In the genomic region with DNA sequence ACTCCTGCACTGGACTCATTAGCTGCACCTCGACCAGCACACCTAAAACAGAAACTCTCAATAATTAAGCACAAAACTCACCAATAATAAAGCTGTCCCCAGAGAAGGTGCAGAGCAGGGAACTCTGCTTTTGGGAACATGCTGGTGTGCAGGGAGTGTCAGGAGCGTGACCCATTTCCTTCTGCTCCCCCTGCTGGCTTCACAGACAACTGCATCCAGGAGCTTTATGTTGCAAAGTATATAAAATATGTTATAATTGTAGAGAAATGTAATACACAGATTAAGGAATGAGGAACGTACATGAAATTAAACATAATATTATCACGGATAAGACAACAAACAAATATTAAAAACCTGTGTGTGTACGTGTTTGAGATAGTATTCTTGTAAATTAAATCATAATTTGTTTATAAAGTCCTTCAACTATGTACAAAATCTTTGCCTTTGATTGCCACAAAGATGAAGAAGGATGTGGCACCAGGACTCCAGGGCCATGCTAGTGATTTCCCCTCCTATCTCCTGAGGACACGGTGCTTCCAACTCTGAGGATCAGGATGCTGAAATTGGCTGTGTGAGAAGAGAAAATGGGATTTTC, we compare ENCODE assay signal across 8 cellular contexts.
DNase-seq lines count a peak whose midpoint lies in the region; ATAC-seq, FAIRE-seq and TF ChIP-seq lines count a peak whose summit lies in the region.

No MANE protein-coding gene starts in this region.

- H3K79me2 ChIP-seq in DND-41 (ENCODE audit: insufficient read depth, low read length) = no peaks in the 10 kb centered on the region

- H3K4me1 Mint-ChIP-seq in endothelial cell (ENCODE audit: unreplicated experiment) (no peaks in the 10 kb centered on the region), nephron progenitor cell (no peaks in the 10 kb centered on the region)

- no peak for TF ChIP-seq POLR2A in GM12891 (IDR thresholded peaks at IDR 0.05; ENCODE audit: low read depth, low read length)

- no peak overlapping the region for H2AFZ ChIP-seq in DND-41 (ENCODE audit: low read depth, low read length)

- no peaks in the 10 kb centered on the region for H3K27me3 ChIP-seq in DND-41 (ENCODE audit: insufficient read depth, low read length, poor library complexity)
- H3K27me3 ChIP-seq in WERI-Rb-1 (ENCODE audit: insufficient read depth, low read depth, severe bottlenecking) = peaks cover 80% of the 10 kb centered on the region

- H3K36me3 Mint-ChIP-seq in endothelial cell (ENCODE audit: low read depth, unreplicated experiment) (no peaks in the 10 kb centered on the region), nephron progenitor cell (ENCODE audit: low read depth) (no peaks in the 10 kb centered on the region)

- peak; percentile 45 for DNase-seq in DND-41
- DNase-seq in WERI-Rb-1 = peak; percentile 39
- DNase-seq in endothelial cell (ENCODE audit: low spot score) = peak; percentile 51
- peak; percentile 61 for DNase-seq in nephron progenitor cell
- DNase-seq in GM12891 (ENCODE audit: insufficient read length, low spot score) = no peak

- H3K9me3 Mint-ChIP-seq in endothelial cell (ENCODE audit: unreplicated experiment) (no peaks in the 10 kb centered on the region), nephron progenitor cell (peaks cover 17% of the 10 kb centered on the region)

- no peaks in the 10 kb centered on the region for H3K4me1 ChIP-seq in DND-41 (ENCODE audit: insufficient read depth, low read length)

- no peaks in the 10 kb centered on the region for H3K36me3 ChIP-seq in DND-41 (ENCODE audit: insufficient read depth, low read length)
- H3K36me3 ChIP-seq in WERI-Rb-1 = no peaks in the 10 kb centered on the region

- peak; percentile 69; the same call in 2 of the 3 replicates for ATAC-seq in DND-41 (ENCODE audit: insufficient read depth, low read depth)
- peak; percentile 71 for ATAC-seq in GM21381 (IDR thresholded peaks at IDR 0.05; ENCODE audit: unreplicated experiment)
- no peak for ATAC-seq in GM21825 (IDR thresholded peaks at IDR 0.05; ENCODE audit: unreplicated experiment)

- H3K9me3 ChIP-seq in DND-41 (ENCODE audit: insufficient read depth, low read length, severe bottlenecking) (no peaks in the 10 kb centered on the region), WERI-Rb-1 (ENCODE audit: severe bottlenecking) (no peaks in the 10 kb centered on the region)

- FAIRE-seq in GM12891 (lab: Jason Lieb, UNC) = no peak

- H3K27ac Mint-ChIP-seq in endothelial cell (ENCODE audit: unreplicated experiment) (no peak overlapping the region), nephron progenitor cell (no peak overlapping the region)

- peaks cover 7% of the 10 kb centered on the region for H3K27me3 Mint-ChIP-seq in endothelial cell (ENCODE audit: unreplicated experiment)
- peaks cover 11% of the 10 kb centered on the region for H3K27me3 Mint-ChIP-seq in nephron progenitor cell (ENCODE audit: low read depth, poor library complexity)

- no peak overlapping the region for H3K9ac ChIP-seq in DND-41 (ENCODE audit: low read depth, low read length)

- H3K27ac ChIP-seq in DND-41 (ENCODE audit: low read length) = no peak overlapping the region
- H3K27ac ChIP-seq in WERI-Rb-1 = no peak overlapping the region

- H3K4me3 Mint-ChIP-seq in endothelial cell (ENCODE audit: unreplicated experiment) = no peak overlapping the region
- no peak overlapping the region for H3K4me3 Mint-ChIP-seq in nephron progenitor cell

- no peaks in the 10 kb centered on the region for H4K20me1 ChIP-seq in DND-41 (ENCODE audit: insufficient read depth, low read length)

- no peak overlapping the region for H3K4me2 ChIP-seq in DND-41 (ENCODE audit: insufficient read depth, low read length)

- H3K4me3 ChIP-seq in DND-41 (ENCODE audit: low read depth in 1 of 2, low read length in 2 of 2) (no peak overlapping the region), WERI-Rb-1 (ENCODE audit: low read depth, low read length) (no peak overlapping the region)

- peak; percentile 87 for TF ChIP-seq CTCF in DND-41 (IDR thresholded peaks at IDR 0.05; ENCODE audit: borderline replicate concordance, extremely low read depth, low read length, poor library complexity, severe bottlenecking)
- TF ChIP-seq CTCF in LNCAP (IDR thresholded peaks at IDR 0.05) = peak; percentile 86
- peak; percentile 73 for TF ChIP-seq CTCF in WERI-Rb-1 (IDR thresholded peaks at IDR 0.05; ENCODE audit: low read depth, low read length)
- peak; percentile 87 for TF ChIP-seq CTCF in endothelial cell (IDR thresholded peaks at IDR 0.05; ENCODE audit: unreplicated experiment)
- TF ChIP-seq CTCF in nephron progenitor cell (IDR thresholded peaks at IDR 0.05) = peak; percentile 70

TF ChIP-seq in GM12891, 5 proteins besides CTCF, POLR2A, EP300 and RAD21:
- TF ChIP-seq POLR2AphosphoS5 (IDR thresholded peaks at IDR 0.05; ENCODE audit: low read depth, low read length) (no peak), TAF1 (IDR thresholded peaks at IDR 0.05; ENCODE audit: low read depth, low read length) (no peak), SPI1 (IDR thresholded peaks at IDR 0.05; ENCODE audit: low read depth, low read length) (no peak), PAX5 (IDR thresholded peaks at IDR 0.05; ENCODE audit: insufficient read depth, low read length, severe bottlenecking) (no peak), POU2F2 (IDR thresholded peaks at IDR 0.05; ENCODE audit: low read depth, low read length) (no peak)
